13 cellular contexts compared by ENCODE assay signal in genomic region chr1:241918879-241919278, GRCh38. TPM values are rescaled to one million over a fixed set of nuclear protein-coding genes. Genes with fewer than 3 reads are reported as not detected.
DNase-seq lines count a peak whose midpoint lies in the region; ATAC-seq and TF ChIP-seq lines count a peak whose summit lies in the region.
"Had no signal": no experiment of that assay in that cellular context is flagged by ENCODE, and none has a peak within 500 bp of the region (broad histone marks: within the 10 kb centered on the region; RNA-seq: fewer than 3 reads in every experiment).

No MANE protein-coding gene starts in this region.

- no peaks in the 10 kb centered on the region for H3K9me3 Mint-ChIP-seq in nephron progenitor cell
- H3K9me3 Mint-ChIP-seq in activated naive CD8-positive, alpha-beta T cell treated with anti-CD3 and anti-CD28 coated beads for 36 hours = no peaks in the 10 kb centered on the region
- no peaks in the 10 kb centered on the region for H3K9me3 Mint-ChIP-seq in activated CD8-positive, alpha-beta T cell treated with anti-CD3 and anti-CD28 coated beads for 36 hours
- H3K9me3 Mint-ChIP-seq: CD8-positive, alpha-beta memory T cell had no signal

- H3K4me3 ChIP-seq in choroid plexus epithelial cell (ENCODE audit: low read depth, low read length) = no peak overlapping the region

- peaks cover 36% of the 10 kb centered on the region for H3K4me1 Mint-ChIP-seq in nephron progenitor cell
- no peaks in the 10 kb centered on the region for H3K4me1 Mint-ChIP-seq in activated naive CD8-positive, alpha-beta T cell treated with anti-CD3 and anti-CD28 coated beads for 36 hours
- no peaks in the 10 kb centered on the region for H3K4me1 Mint-ChIP-seq in activated CD8-positive, alpha-beta T cell treated with anti-CD3 and anti-CD28 coated beads for 36 hours (ENCODE audit: low read depth)
- H3K4me1 Mint-ChIP-seq: CD8-positive, alpha-beta memory T cell; naive B cell had no signal

- no peaks in the 10 kb centered on the region for H3K36me3 Mint-ChIP-seq in nephron progenitor cell (ENCODE audit: low read depth)
- no peaks in the 10 kb centered on the region for H3K36me3 Mint-ChIP-seq in activated naive CD8-positive, alpha-beta T cell treated with anti-CD3 and anti-CD28 coated beads for 36 hours
- no peaks in the 10 kb centered on the region for H3K36me3 Mint-ChIP-seq in activated CD8-positive, alpha-beta T cell treated with anti-CD3 and anti-CD28 coated beads for 36 hours (ENCODE audit: low read depth)
- H3K36me3 Mint-ChIP-seq: CD8-positive, alpha-beta memory T cell; naive B cell had no signal

- no peak overlapping the region for H3K4me3 Mint-ChIP-seq in nephron progenitor cell
- no peak overlapping the region for H3K4me3 Mint-ChIP-seq in activated naive CD8-positive, alpha-beta T cell treated with anti-CD3 and anti-CD28 coated beads for 36 hours
- H3K4me3 Mint-ChIP-seq in activated CD8-positive, alpha-beta T cell treated with anti-CD3 and anti-CD28 coated beads for 36 hours = no peak overlapping the region
- H3K4me3 Mint-ChIP-seq: CD8-positive, alpha-beta memory T cell; naive B cell had no signal

- TF ChIP-seq CTCF in choroid plexus epithelial cell (conservative IDR thresholded peaks at IDR 0.05; ENCODE audit: low read depth, low read length) (no peak), nephron progenitor cell (IDR thresholded peaks at IDR 0.05) (no peak)
- no peak for TF ChIP-seq CTCF in activated CD8-positive, alpha-beta T cell treated with anti-CD3 and anti-CD28 coated beads for 36 hours (IDR thresholded peaks at IDR 0.05)

- CTCF ChIA-PET in activated CD8-positive, alpha-beta T cell treated with anti-CD3 and anti-CD28 coated beads for 36 hours (lab: Charles Lee) = interaction anchor here (1.1 kb wide), 1 partner anchor 10 kb away, joined by 3 read pairs; no protein-coding TSS in a partner anchor

- intact Hi-C loops in activated CD8-positive, alpha-beta T cell treated with anti-CD3 and anti-CD28 coated beads for 36 hours (cut with micrococcal nuclease) = no loop called here

- peak; percentile 3 for DNase-seq in CD1c-positive myeloid dendritic cell (ENCODE audit: extremely low spot score)
- DNase-seq in MV-4-11 (lab: John Stamatoyannopoulos, UW) = peak; percentile 69
- peak; percentile 79 for DNase-seq in choroid plexus epithelial cell (ENCODE audit: low read depth)
- DNase-seq in nephron progenitor cell = no peak
- DNase-seq in NCI-H1694 (lab: John Stamatoyannopoulos, UW) = no peak
- DNase-seq in activated naive CD8-positive, alpha-beta T cell treated with anti-CD3 and anti-CD28 coated beads for 36 hours = no peak
- DNase-seq in activated CD8-positive, alpha-beta T cell treated with anti-CD3 and anti-CD28 coated beads for 36 hours = no peak
- DNase-seq in activated CD4-positive, alpha-beta T cell treated with anti-CD3 and anti-CD28 coated beads, Interleukin-2, amount 50 U/mL, for 48 hours = no peak
- DNase-seq: activated CD4-positive, alpha-beta T cell treated with anti-CD3 and anti-CD28 coated beads for 1 hour; activated effector memory CD4-positive, alpha-beta T cell treated with Interleukin-2 at 50 U/mL for 16 hours; CD8-positive, alpha-beta memory T cell; naive B cell; stimulated activated naive CD4-positive, alpha-beta T cell had no signal

- POLR2A ChIA-PET in activated CD8-positive, alpha-beta T cell treated with anti-CD3 and anti-CD28 coated beads for 36 hours (lab: Charles Lee) = no interaction called here

- H3K27ac Mint-ChIP-seq in nephron progenitor cell = peak overlapping the region; percentile 99
- H3K27ac Mint-ChIP-seq in activated naive CD8-positive, alpha-beta T cell treated with anti-CD3 and anti-CD28 coated beads for 36 hours = no peak overlapping the region
- H3K27ac Mint-ChIP-seq in activated CD8-positive, alpha-beta T cell treated with anti-CD3 and anti-CD28 coated beads for 36 hours = no peak overlapping the region
- H3K27ac Mint-ChIP-seq: naive B cell had no signal

- no peak for ATAC-seq in activated CD8-positive, alpha-beta T cell treated with anti-CD3 and anti-CD28 coated beads for 36 hours

- peaks cover 4% of the 10 kb centered on the region for H3K27me3 Mint-ChIP-seq in nephron progenitor cell (ENCODE audit: low read depth, poor library complexity)
- no peaks in the 10 kb centered on the region for H3K27me3 Mint-ChIP-seq in activated naive CD8-positive, alpha-beta T cell treated with anti-CD3 and anti-CD28 coated beads for 36 hours
- no peaks in the 10 kb centered on the region for H3K27me3 Mint-ChIP-seq in activated CD8-positive, alpha-beta T cell treated with anti-CD3 and anti-CD28 coated beads for 36 hours
- H3K27me3 Mint-ChIP-seq: naive B cell had no signal

RNA-seq across cellular contexts. Expression of gene BECN2, which starts 38.7 kb away (rescaled TPM):
- not detected for total RNA-seq in activated naive CD8-positive, alpha-beta T cell treated with anti-CD3 and anti-CD28 coated beads for 36 hours
- total RNA-seq in activated CD8-positive, alpha-beta T cell treated with anti-CD3 and anti-CD28 coated beads for 36 hours = not detected
- total RNA-seq: CD8-positive, alpha-beta memory T cell had no signal

Comparison
In these comparisons a context has a peak if more than half of its experiments do, and no peak if none do; other contexts are left out.
1. DNase-seq: peak in CD1c-positive myeloid dendritic cell (single experiment), MV-4-11 (single experiment) and choroid plexus epithelial cell (single experiment); none in nephron progenitor cell (single experiment), NCI-H1694 (single experiment), activated naive CD8-positive, alpha-beta T cell treated with anti-CD3 and anti-CD28 coated beads for 36 hours (single experiment), activated CD8-positive, alpha-beta T cell treated with anti-CD3 and anti-CD28 coated beads for 36 hours (single experiment) and activated CD4-positive, alpha-beta T cell treated with anti-CD3 and anti-CD28 coated beads, Interleukin-2, amount 50 U/mL, for 48 hours (0 of 2).